ENCODE assay signal across 15 cellular contexts in genomic region chr22:45976351-45977002, GRCh38. TPM values are rescaled to one million over a fixed set of nuclear protein-coding genes. Genes with fewer than 3 reads are reported as not detected.
DNase-seq lines count a peak whose midpoint lies in the region; ATAC-seq, FAIRE-seq and TF ChIP-seq lines count a peak whose summit lies in the region.
"Had no signal": no experiment of that assay in that cellular context is flagged by ENCODE, and none has a peak within 500 bp of the region (broad histone marks: within the 10 kb centered on the region; RNA-seq: fewer than 3 reads in every experiment).

No MANE protein-coding gene starts in this region.

- no peak overlapping the region for H2AFZ ChIP-seq in SK-N-SH (ENCODE audit: low read depth)
- H2AFZ ChIP-seq in keratinocyte (ENCODE audit: control insufficient read depth, low read length) = peak overlapping the region; percentile 7

- H3K27me3 Mint-ChIP-seq in activated CD8-positive, alpha-beta T cell treated with anti-CD3 and anti-CD28 coated beads for 36 hours = peaks cover 42% of the 10 kb centered on the region

- H4K20me1 ChIP-seq in SK-N-SH (ENCODE audit: insufficient read depth) (peaks cover 13% of the 10 kb centered on the region; the same call in 1 of the 2 replicates), keratinocyte (ENCODE audit: control insufficient read depth, extremely low read depth, insufficient read depth, low read length) (no peaks in the 10 kb centered on the region)

- no peaks in the 10 kb centered on the region for H3K9me3 Mint-ChIP-seq in activated CD8-positive, alpha-beta T cell treated with anti-CD3 and anti-CD28 coated beads for 36 hours

- H3K4me3 ChIP-seq in SK-N-SH (ENCODE audit: low read depth in 2 of 2, low read length in 1 of 2) (peak overlapping the region; percentile 10 to 43; a peak in 3 of 4 replicates), adipocyte (ENCODE audit: low read length) (no peak overlapping the region), keratinocyte (ENCODE audit: control insufficient read depth in 2 of 3, extremely low read depth in 1 of 3, insufficient read depth in 2 of 3, low read depth in 1 of 3, low read length in 3 of 3) (peak overlapping the region; percentile 51 to 63 (median 59)), suprapubic skin (peak overlapping the region; percentile 59)

- H3K27ac Mint-ChIP-seq in activated CD8-positive, alpha-beta T cell treated with anti-CD3 and anti-CD28 coated beads for 36 hours = no peak overlapping the region
- H3K27ac Mint-ChIP-seq: CD4-positive, CD25-positive, alpha-beta regulatory T cell had no signal

- CTCF ChIA-PET in SK-N-SH (lab: Yijun Ruan, JAX) = interaction anchor here (0.6 to 1.3 kb wide), 7 partner anchors 9 to 1912 kb away, joined by 3 to 4 read pairs (median 3); no protein-coding TSS in a partner anchor
- CTCF ChIA-PET in activated CD8-positive, alpha-beta T cell treated with anti-CD3 and anti-CD28 coated beads for 36 hours (lab: Charles Lee) = interaction anchor here (0.8 kb wide), 1 partner anchor 399 kb away, joined by 5 read pairs; no protein-coding TSS in a partner anchor

- POLR2A ChIA-PET in SK-N-SH (lab: Yijun Ruan, JAX) = no interaction called here
- POLR2A ChIA-PET in activated CD8-positive, alpha-beta T cell treated with anti-CD3 and anti-CD28 coated beads for 36 hours (lab: Charles Lee) = no interaction called here

- no peak for ATAC-seq in SK-N-SH treated with all-trans-retinoic acid at 6 μM for 48 hours
- ATAC-seq in activated CD8-positive, alpha-beta T cell treated with anti-CD3 and anti-CD28 coated beads for 36 hours = no peak

- no peaks in the 10 kb centered on the region for H3K9me2 ChIP-seq in SK-N-SH

- TF ChIP-seq EP300 in SK-N-SH (IDR thresholded peaks at IDR 0.05; ENCODE audit: borderline replicate concordance in 1 of 2, low read depth in 1 of 2, low read length in 1 of 2) = no peak
- no peak for TF ChIP-seq EP300 in suprapubic skin (IDR thresholded peaks at IDR 0.05)

- H3K9me3 ChIP-seq in SK-N-SH = no peaks in the 10 kb centered on the region
- H3K9me3 ChIP-seq in adipocyte (ENCODE audit: control insufficient read depth, low read length) = no peaks in the 10 kb centered on the region
- H3K9me3 ChIP-seq in keratinocyte (ENCODE audit: control insufficient read depth, low read depth, low read length) = no peaks in the 10 kb centered on the region
- H3K9me3 ChIP-seq in suprapubic skin = no peaks in the 10 kb centered on the region

- no peak for TF ChIP-seq CTCF in SK-N-SH (IDR thresholded peaks at IDR 0.05)
- TF ChIP-seq CTCF in keratinocyte (optimal IDR thresholded peaks at IDR 0.05 in 1 of 3, IDR thresholded peaks at IDR 0.05 in 1 of 3, conservative IDR thresholded peaks at IDR 0.05 in 1 of 3; ENCODE audit: extremely low read depth in 1 of 3, insufficient read depth in 2 of 3, low read length in 3 of 3) = no peak
- no peak for TF ChIP-seq CTCF in suprapubic skin (IDR thresholded peaks at IDR 0.05)
- TF ChIP-seq CTCF in activated CD8-positive, alpha-beta T cell treated with anti-CD3 and anti-CD28 coated beads for 36 hours (IDR thresholded peaks at IDR 0.05) = no peak

- H3K4me2 ChIP-seq in SK-N-SH (peak overlapping the region; percentile 76), keratinocyte (ENCODE audit: control insufficient read depth, extremely low read depth, insufficient read depth, low read depth, low read length) (peak overlapping the region; percentile 82)

- intact Hi-C loops in activated CD8-positive, alpha-beta T cell treated with anti-CD3 and anti-CD28 coated beads for 36 hours (cut with micrococcal nuclease) = no loop called here

- H3K4me3 Mint-ChIP-seq in activated CD8-positive, alpha-beta T cell treated with anti-CD3 and anti-CD28 coated beads for 36 hours = no peak overlapping the region
- H3K4me3 Mint-ChIP-seq: CD4-positive, CD25-positive, alpha-beta regulatory T cell had no signal

- under 1% methylated on average over 12 of the region's 77 CpGs for WGBS in SK-N-SH (ENCODE audit: low lambda C conversion rate)
- 0% methylated on average over 2 of the region's 77 CpGs for WGBS in suprapubic skin

- dilution Hi-C loops in keratinocyte (cut with MboI; ENCODE audit: extremely low pct_ligation_motif_present, low sequenced_read_pairs) = no loop called here

- H3K36me3 Mint-ChIP-seq in activated CD8-positive, alpha-beta T cell treated with anti-CD3 and anti-CD28 coated beads for 36 hours (ENCODE audit: low read depth) = no peaks in the 10 kb centered on the region
- H3K36me3 Mint-ChIP-seq: CD4-positive, CD25-positive, alpha-beta regulatory T cell had no signal

- H3K9ac ChIP-seq in SK-N-SH = no peak overlapping the region
- no peak overlapping the region for H3K9ac ChIP-seq in adipocyte (ENCODE audit: low read length)
- H3K9ac ChIP-seq in keratinocyte (ENCODE audit: control insufficient read depth, extremely low read depth, insufficient read depth, low read length) = peak overlapping the region; percentile 71

- TF ChIP-seq POLR2A in suprapubic skin (IDR thresholded peaks at IDR 0.05) = no peak

- peaks cover 12% of the 10 kb centered on the region for H3K4me1 Mint-ChIP-seq in activated CD8-positive, alpha-beta T cell treated with anti-CD3 and anti-CD28 coated beads for 36 hours (ENCODE audit: low read depth)

- H3K4me1 ChIP-seq in SK-N-SH (ENCODE audit: control insufficient read depth in 1 of 2, insufficient read depth in 2 of 2, low read depth in 1 of 2, low read length in 1 of 2) (peaks cover 0 to 7% of the 10 kb centered on the region in 2 experiments; a peak in 1 of 4 replicates), adipocyte (ENCODE audit: control insufficient read depth, insufficient read depth, low read length) (peaks cover 5% of the 10 kb centered on the region), keratinocyte (ENCODE audit: control insufficient read depth, extremely low read depth, insufficient read depth, low read length) (peaks cover 27% of the 10 kb centered on the region), suprapubic skin (peaks cover 65% of the 10 kb centered on the region)

- peak; percentile 62 for DNase-seq in SK-N-SH
- peak; percentile 50 for DNase-seq in adipocyte (ENCODE audit: low read depth)
- no peak for DNase-seq in keratinocyte (ENCODE audit: low read depth, low spot score)
- DNase-seq in suprapubic skin (ENCODE audit: low spot score in 2 of 2) = no peak
- no peak for DNase-seq in NCI-H2107 treated with DMSO at 0.1 percent for 48 hours (lab: John Stamatoyannopoulos, UW; ENCODE audit: unreplicated experiment)
- DNase-seq in NOMO-1 treated with DMSO at 0.1 percent for 48 hours (lab: John Stamatoyannopoulos, UW; ENCODE audit: unreplicated experiment) = no peak
- no peak for DNase-seq in activated CD8-positive, alpha-beta T cell treated with anti-CD3 and anti-CD28 coated beads for 36 hours
- DNase-seq: Karpas-422, OCI-M1 had no signal

- H3K79me2 ChIP-seq in SK-N-SH (ENCODE audit: insufficient read depth) (no peaks in the 10 kb centered on the region), keratinocyte (ENCODE audit: control insufficient read depth, insufficient read depth, low read length) (no peaks in the 10 kb centered on the region)

- no peaks in the 10 kb centered on the region for H3F3A ChIP-seq in SK-N-SH (replicated peaks; ENCODE audit: insufficient read depth)

- FAIRE-seq in keratinocyte (lab: Jason Lieb, UNC) = no peak
- FAIRE-seq: colon, GM18507 had no signal

- H3K27me3 ChIP-seq in SK-N-SH (ENCODE audit: insufficient read depth) (peaks cover 54% of the 10 kb centered on the region), adipocyte (replicated peaks; ENCODE audit: control insufficient read depth, insufficient read depth, low read length) (peaks cover 43% of the 10 kb centered on the region), keratinocyte (ENCODE audit: control insufficient read depth, extremely low read depth, insufficient read depth, low read length) (peaks cover 35% of the 10 kb centered on the region), suprapubic skin (peaks cover 70% of the 10 kb centered on the region)

- no peak overlapping the region for H3K27ac ChIP-seq in SK-N-SH (ENCODE audit: low read depth in 2 of 2, low read length in 1 of 2)
- H3K27ac ChIP-seq in keratinocyte (ENCODE audit: control insufficient read depth, insufficient read depth, low read length) = no peak overlapping the region
- peak overlapping the region; percentile 68 for H3K27ac ChIP-seq in suprapubic skin

- H3K36me3 ChIP-seq in SK-N-SH (replicated peaks in 1 of 2; ENCODE audit: control insufficient read depth in 1 of 2, insufficient read depth in 2 of 2, low read length in 1 of 2) (no peaks in the 10 kb centered on the region), adipocyte (ENCODE audit: control insufficient read depth, insufficient read depth, low read length, severe bottlenecking) (no peaks in the 10 kb centered on the region), keratinocyte (ENCODE audit: control insufficient read depth in 2 of 2, extremely low read depth in 1 of 2, insufficient read depth in 2 of 2, low read length in 2 of 2) (no peaks in the 10 kb centered on the region), suprapubic skin (no peaks in the 10 kb centered on the region)

- TF ChIP-seq RAD21 in SK-N-SH (IDR thresholded peaks at IDR 0.05; ENCODE audit: low read length) = no peak

- H3K9me1 ChIP-seq in keratinocyte (ENCODE audit: control insufficient read depth, extremely low read depth, insufficient read depth, low read length) = peaks cover 4% of the 10 kb centered on the region

TF ChIP-seq in SK-N-SH, 30 proteins besides CTCF, POLR2A, EP300 and RAD21 (continues in another document):
- TF ChIP-seq RFX5 (IDR thresholded peaks at IDR 0.05; ENCODE audit: low read length) = no peak
- no peak for TF ChIP-seq POLR2AphosphoS5 (IDR thresholded peaks at IDR 0.05; ENCODE audit: low read depth, low read length)
- TF ChIP-seq MXI1 (IDR thresholded peaks at IDR 0.05; ENCODE audit: low read depth, low read length) = no peak

TF ChIP-seq in SK-N-SH treated with all-trans-retinoic acid at 6 μM for 48 hours, 23 proteins besides CTCF, POLR2A, EP300 and RAD21:
- TF ChIP-seq CSDC2 (CRISPR knock-in tag; IDR thresholded peaks at IDR 0.05) = no peak
TF ChIP-seq in SK-N-SH treated with all-trans-retinoic acid at 6 μM for 48 hours: peak in this region for 0.

RNA-seq across cellular contexts. Expression of gene WNT7B, which starts 0.5 kb away (rescaled TPM):
- 0.13 TPM in 1 of 2 replicates, not detected in the other for polyA plus RNA-seq in SK-N-SH (2012; rRNA removed)
- 0.01 and 0.20 TPM in 2 replicates for polyA plus RNA-seq in SK-N-SH (2012; cell fraction: cytosol; rRNA removed)
- 0.08 TPM in 2 replicates for polyA plus RNA-seq in SK-N-SH (2012; cell fraction: nucleus; rRNA removed)
- 1.5 to 1.7 TPM (median 1.7 TPM) in 3 replicates for polyA plus RNA-seq in keratinocyte
- polyA plus RNA-seq in keratinocyte (2011; ENCODE audit: low read depth) = 3.7 TPM
- polyA plus RNA-seq in keratinocyte (2011; cell fraction: cytosol; rRNA removed) = 0.84 and 1.9 TPM in 2 replicates
- polyA plus RNA-seq in keratinocyte (2011; cell fraction: nucleus; rRNA removed) = 1.7 and 2.4 TPM in 2 replicates
- polyA plus RNA-seq in keratinocyte (2012; ENCODE audit: low replicate concordance) = 6.6 and 6.8 TPM in 2 replicates
- 1.9 to 4.9 TPM (median 3.9 TPM) in 3 replicates for polyA minus RNA-seq in keratinocyte
- polyA minus RNA-seq in keratinocyte (2011; cell fraction: cytosol; rRNA and poly(A)+ RNA removed) = 5.0 TPM
- 3.7 and 7.1 TPM in 2 replicates for polyA minus RNA-seq in keratinocyte (2011; cell fraction: nucleus; rRNA and poly(A)+ RNA removed)
- 10 to 100 TPM; 18.7 to 54.4 (median 44.1) TPM for total RNA-seq in suprapubic skin
- not detected for total RNA-seq in activated CD8-positive, alpha-beta T cell treated with anti-CD3 and anti-CD28 coated beads for 36 hours
- total RNA-seq: activated CD8-positive, alpha-beta memory T cell treated with anti-CD3 and anti-CD28 coated beads for 36 hours; CD4-positive, CD25-positive, alpha-beta regulatory T cell; lung microvascular endothelial cell had no signal
- polyA plus RNA-seq: CD4-positive, CD25-positive, alpha-beta regulatory T cell had no signal

Comparison
In these comparisons a context has a peak if more than half of its experiments do, and no peak if none do; other contexts are left out.
1. DNase-seq: peak in SK-N-SH (single experiment) and adipocyte (single experiment); none in keratinocyte (single experiment), suprapubic skin (0 of 2), NCI-H2107 treated with DMSO at 0.1 percent for 48 hours (single experiment), NOMO-1 treated with DMSO at 0.1 percent for 48 hours (single experiment) and activated CD8-positive, alpha-beta T cell treated with anti-CD3 and anti-CD28 coated beads for 36 hours (single experiment).
2. RNA of gene WNT7B, which starts 0.5 kb away (total RNA-seq): 18.7 to 54.4 TPM in suprapubic skin; not detected in activated CD8-positive, alpha-beta T cell treated with anti-CD3 and anti-CD28 coated beads for 36 hours; every median in the first group is over 10 times any median in the second.